Comparison of ENCODE assay signal across 8 cellular contexts in genomic region chr6:108592371-108593337, GRCh38. TPM values are rescaled to one million over a fixed set of nuclear protein-coding genes. Genes with fewer than 3 reads are reported as not detected.
DNase-seq lines count a peak whose midpoint lies in the region; ATAC-seq, FAIRE-seq and TF ChIP-seq lines count a peak whose summit lies in the region.

No MANE protein-coding gene starts in this region.

- TF ChIP-seq RAD21 in HepG2 (CRISPR knock-in tag; IDR thresholded peaks at IDR 0.05), result no peak

- WGBS in HepG2 (ENCODE audit: low lambda C conversion rate), result 96% methylated on average over 10 of the region's 10 CpGs

- peak overlapping the region; percentile 13 for H3K4me3 ChIP-seq in OCI-LY1 (ENCODE audit: low read depth, low read length, poor library complexity, severe bottlenecking)
- H3K4me3 ChIP-seq in adipocyte (ENCODE audit: low read length), result peak overlapping the region; percentile 71
- no peak overlapping the region for H3K4me3 ChIP-seq in HepG2 (replicated peaks in 1 of 3; ENCODE audit: insufficient read depth in 1 of 3, low read depth in 2 of 3, low read length in 3 of 3)

- H3K4me2 ChIP-seq in OCI-LY1 (ENCODE audit: low read length), result peak overlapping the region; percentile 47
- no peak overlapping the region for H3K4me2 ChIP-seq in HepG2 (ENCODE audit: low read depth, low read length)

- no peaks in the 10 kb centered on the region for H3K9me3 ChIP-seq in OCI-LY1 (ENCODE audit: low read length)
- no peaks in the 10 kb centered on the region for H3K9me3 ChIP-seq in adipocyte (ENCODE audit: control insufficient read depth, low read length)
- H3K9me3 ChIP-seq in HepG2 (ENCODE audit: low read length), result no peaks in the 10 kb centered on the region

- H3K4me1 Mint-ChIP-seq in activated CD4-positive, alpha-beta T cell treated with anti-CD3 and anti-CD28 coated beads for 36 hours, result peaks cover 54% of the 10 kb centered on the region
- H3K4me1 Mint-ChIP-seq in stimulated activated naive CD8-positive, alpha-beta T cell treated with anti-CD3 and anti-CD28 coated beads, Interleukin-15, Interleukin-2, amounts not matched to agents 100 ng/mL and 50 ng/mL, for 24 hours (ENCODE audit: low read depth), result peaks cover 81% of the 10 kb centered on the region

- H3K27me3 ChIP-seq in OCI-LY1 (ENCODE audit: insufficient read depth, low read length) (no peaks in the 10 kb centered on the region), adipocyte (replicated peaks; ENCODE audit: control insufficient read depth, insufficient read depth, low read length) (no peaks in the 10 kb centered on the region), HepG2 (ENCODE audit: control insufficient read depth in 1 of 2, insufficient read depth in 2 of 2, low read length in 2 of 2) (no peaks in the 10 kb centered on the region)

- intact Hi-C loops in activated CD4-positive, alpha-beta T cell treated with anti-CD3 and anti-CD28 coated beads for 36 hours (cut with DNase I, micrococcal nuclease), result loop anchor here in 1 of 2 experiments (1.0 kb wide), 1 partner anchor 17 kb away; no protein-coding TSS in a partner anchor
- intact Hi-C loops in HepG2 (cut with micrococcal nuclease; ENCODE audit: unreplicated experiment), result no loop called here

- 0 out of 2 replicates have a peak, but pooled peaks cover 7% of the 10 kb centered on the region for H3K79me2 ChIP-seq in OCI-LY1 (ENCODE audit: insufficient read depth, low read length)
- H3K79me2 ChIP-seq in HepG2 (ENCODE audit: insufficient read depth, low read length), result peaks cover 93% of the 10 kb centered on the region

- POLR2A ChIA-PET in activated CD4-positive, alpha-beta T cell treated with anti-CD3 and anti-CD28 coated beads for 36 hours (lab: Charles Lee), result no interaction called here
- POLR2A ChIA-PET in HepG2 (lab: Yijun Ruan, JAX), result interaction anchor here (0.6 kb wide), 1 partner anchor 32 kb away, joined by 3 read pairs; no protein-coding TSS in a partner anchor

- no peak overlapping the region for H2AFZ ChIP-seq in OCI-LY1 (ENCODE audit: low read length)
- H2AFZ ChIP-seq in HepG2 (ENCODE audit: low read length), result no peak overlapping the region

- TF ChIP-seq EP300 in HepG2 (IDR thresholded peaks at IDR 0.05; ENCODE audit: low read depth in 2 of 2, low read length in 2 of 2) (no peak), HepG2 (CRISPR knock-in tag; IDR thresholded peaks at IDR 0.05; ENCODE audit: borderline replicate concordance) (no peak)

- peak; percentile 66 for DNase-seq in activated CD4-positive, alpha-beta T cell treated with anti-CD3 and anti-CD28 coated beads for 36 hours
- DNase-seq in activated CD4-positive, alpha-beta T cell treated with anti-CD3 and anti-CD28 coated beads for 1 hour, result no peak
- DNase-seq in adipocyte (ENCODE audit: low read depth), result peak; percentile 74
- no peak for DNase-seq in HepG2 (ENCODE audit: low spot score)
- no peak for DNase-seq in NCI-H1048 (lab: John Stamatoyannopoulos, UW)

- H3K36me3 ChIP-seq in OCI-LY1 (ENCODE audit: insufficient read depth, low read length) (no peaks in the 10 kb centered on the region), adipocyte (ENCODE audit: control insufficient read depth, insufficient read depth, low read length, severe bottlenecking) (no peaks in the 10 kb centered on the region), HepG2 (replicated peaks in 1 of 2; ENCODE audit: control insufficient read depth in 1 of 2, insufficient read depth in 2 of 2, low read length in 2 of 2) (peaks cover 0 to 22% of the 10 kb centered on the region in 2 experiments; a peak in 4 of 5 replicates)

- H3K9me3 Mint-ChIP-seq in activated CD4-positive, alpha-beta T cell treated with anti-CD3 and anti-CD28 coated beads for 36 hours (ENCODE audit: low read depth), result no peaks in the 10 kb centered on the region
- no peaks in the 10 kb centered on the region for H3K9me3 Mint-ChIP-seq in stimulated activated naive CD8-positive, alpha-beta T cell treated with anti-CD3 and anti-CD28 coated beads, Interleukin-15, Interleukin-2, amounts not matched to agents 100 ng/mL and 50 ng/mL, for 24 hours

- H3K9me2 ChIP-seq in OCI-LY1 (ENCODE audit: low read depth, low read length), result no peaks in the 10 kb centered on the region

- no peak for TF ChIP-seq CTCF in OCI-LY1 (IDR thresholded peaks at IDR 0.05; ENCODE audit: low read length)
- TF ChIP-seq CTCF in HepG2 (CRISPR knock-in tag; IDR thresholded peaks at IDR 0.05), result no peak

- no peak for TF ChIP-seq POLR2A in HepG2 (IDR thresholded peaks at IDR 0.05; ENCODE audit: insufficient read depth in 1 of 2, low read depth in 2 of 2, low read length in 2 of 2)

- CTCF ChIA-PET in activated CD4-positive, alpha-beta T cell treated with anti-CD3 and anti-CD28 coated beads for 36 hours (lab: Charles Lee), result interaction anchor here (0.6 to 1.2 kb wide), 2 partner anchors 11 to 19 kb away, joined by 3 to 4 read pairs; no protein-coding TSS in a partner anchor
- CTCF ChIA-PET in HepG2 (lab: Yijun Ruan, JAX; ENCODE audit: low intra/inter-chr PET ratio, low total read pairs), result no interaction called here

- H3K27me3 Mint-ChIP-seq in activated CD4-positive, alpha-beta T cell treated with anti-CD3 and anti-CD28 coated beads for 36 hours, result no peaks in the 10 kb centered on the region
- peaks cover 2% of the 10 kb centered on the region for H3K27me3 Mint-ChIP-seq in stimulated activated naive CD8-positive, alpha-beta T cell treated with anti-CD3 and anti-CD28 coated beads, Interleukin-15, Interleukin-2, amounts not matched to agents 100 ng/mL and 50 ng/mL, for 24 hours

- H3K27ac ChIP-seq in OCI-LY1 (ENCODE audit: low read depth, low read length, poor library complexity, severe bottlenecking), result peak overlapping the region; percentile 88
- H3K27ac ChIP-seq in HepG2 (ENCODE audit: extremely low read length, insufficient read depth, low read length), result no peak overlapping the region

- H3K4me3 Mint-ChIP-seq in activated CD4-positive, alpha-beta T cell treated with anti-CD3 and anti-CD28 coated beads for 36 hours, result no peak overlapping the region
- H3K4me3 Mint-ChIP-seq in stimulated activated naive CD8-positive, alpha-beta T cell treated with anti-CD3 and anti-CD28 coated beads, Interleukin-15, Interleukin-2, amounts not matched to agents 100 ng/mL and 50 ng/mL, for 24 hours, result peak overlapping the region; percentile 44

- peak overlapping the region; percentile 20; the same call in 1 of the 2 replicates for H3K9ac ChIP-seq in OCI-LY1 (ENCODE audit: low read length)
- peak overlapping the region; percentile 83 for H3K9ac ChIP-seq in adipocyte (ENCODE audit: low read length)
- no peak overlapping the region for H3K9ac ChIP-seq in HepG2 (ENCODE audit: insufficient read depth, low read depth, low read length)

- in situ Hi-C loops in HepG2 (cut with HindIII; ENCODE audit: extremely low pct_ligation_motif_present, low pct_unique_long_range_greater_than_20kb), result no loop called here

- H4K20me1 ChIP-seq in OCI-LY1 (ENCODE audit: insufficient read depth, low read length), result no peaks in the 10 kb centered on the region
- H4K20me1 ChIP-seq in HepG2 (ENCODE audit: insufficient read depth, low read length), result peaks cover 65% of the 10 kb centered on the region

- no peaks in the 10 kb centered on the region for H3K36me3 Mint-ChIP-seq in activated CD4-positive, alpha-beta T cell treated with anti-CD3 and anti-CD28 coated beads for 36 hours (ENCODE audit: low read depth)
- H3K36me3 Mint-ChIP-seq in stimulated activated naive CD8-positive, alpha-beta T cell treated with anti-CD3 and anti-CD28 coated beads, Interleukin-15, Interleukin-2, amounts not matched to agents 100 ng/mL and 50 ng/mL, for 24 hours (ENCODE audit: low read depth), result peaks cover 3% of the 10 kb centered on the region

- peak overlapping the region; percentile 43 for H3K27ac Mint-ChIP-seq in activated CD4-positive, alpha-beta T cell treated with anti-CD3 and anti-CD28 coated beads for 36 hours
- peak overlapping the region; percentile 38 for H3K27ac Mint-ChIP-seq in stimulated activated naive CD8-positive, alpha-beta T cell treated with anti-CD3 and anti-CD28 coated beads, Interleukin-15, Interleukin-2, amounts not matched to agents 100 ng/mL and 50 ng/mL, for 24 hours

- BruUV-seq in HepG2 (replicated peaks; lab: Mats Ljungman, UMichigan), result no TSS peak

- H3F3A ChIP-seq in OCI-LY1 (ENCODE audit: insufficient read depth, low read length), result no peaks in the 10 kb centered on the region

- ATAC-seq in activated CD4-positive, alpha-beta T cell treated with anti-CD3 and anti-CD28 coated beads for 36 hours, result peak; percentile 86
- ATAC-seq in HG02943 (IDR thresholded peaks at IDR 0.05; ENCODE audit: low read depth, unreplicated experiment) (peak; percentile 60), HepG2 (no peak)

- H3K4me1 ChIP-seq in OCI-LY1 (ENCODE audit: insufficient read depth, low read length, severe bottlenecking) (peaks cover 100% of the 10 kb centered on the region), adipocyte (ENCODE audit: control insufficient read depth, insufficient read depth, low read length) (peaks cover 98% of the 10 kb centered on the region), HepG2 (ENCODE audit: insufficient read depth, low read length) (peaks cover 37% of the 10 kb centered on the region)

- no peak for FAIRE-seq in HepG2 (lab: Jason Lieb, UNC)

RNA-seq across cellular contexts. Expression of gene FOXO3, which starts 31.9 kb away (rescaled TPM):
- total RNA-seq in activated CD4-positive, alpha-beta T cell treated with anti-CD3 and anti-CD28 coated beads for 36 hours, result 1 to 10 TPM; 7.4 to 9.0 TPM
- total RNA-seq in HepG2 (2016; rRNA removed; fragmentation: Illumina TruSeq; extraction: Trizol), result 16.0 and 16.9 TPM in 2 replicates
- 32.6 and 35.1 TPM in 2 replicates for total RNA-seq in HepG2 (2016; cell fraction: cytosol; rRNA removed; fragmentation: Illumina TruSeq; extraction: Trizol; ENCODE audit: low read depth)
- total RNA-seq in HepG2 (2016; cell fraction: insoluble cytoplasmic fraction; rRNA removed; fragmentation: Illumina TruSeq; extraction: Trizol), result 15.7 and 15.9 TPM in 2 replicates
- total RNA-seq in HepG2 (2016; cell fraction: membrane; rRNA removed; fragmentation: Illumina TruSeq; extraction: Trizol), result 26.2 and 29.7 TPM in 2 replicates
- 14.0 and 14.8 TPM in 2 replicates for total RNA-seq in HepG2 (2016; cell fraction: nucleus; rRNA removed; fragmentation: Illumina TruSeq; extraction: Trizol)
- polyA plus RNA-seq in HepG2 (2011; rRNA removed), result 21.3 and 22.5 TPM in 2 replicates
- polyA plus RNA-seq in HepG2 (2011; cell fraction: cytosol; rRNA removed), result 14.1 and 14.6 TPM in 2 replicates
- 17.2 and 17.5 TPM in 2 replicates for polyA plus RNA-seq in HepG2 (2011; cell fraction: nucleus; rRNA removed)
- 16.0 and 18.2 TPM in 2 replicates for polyA plus RNA-seq in HepG2 (2012)
- 0.35 and 0.42 TPM in 2 replicates for polyA plus RNA-seq in HepG2 (2016; cell fraction: cytosol; fragmentation: Illumina TruSeq; extraction: Trizol; ENCODE audit: low read depth)
- polyA plus RNA-seq in HepG2 (2016; cell fraction: insoluble cytoplasmic fraction; fragmentation: Illumina TruSeq; extraction: Trizol; ENCODE audit: low read depth), result 11.8 and 12.6 TPM in 2 replicates
- polyA plus RNA-seq in HepG2 (2016; cell fraction: membrane; fragmentation: Illumina TruSeq; extraction: Trizol; ENCODE audit: low read depth), result 1.3 and 1.4 TPM in 2 replicates
- polyA plus RNA-seq in HepG2 (2016; cell fraction: nucleus; fragmentation: Illumina TruSeq; extraction: Trizol; ENCODE audit: insufficient read depth, low read depth), result 10.9 and 12.0 TPM in 2 replicates
- 76.4 and 181 TPM in 2 replicates for polyA minus RNA-seq in HepG2 (2011; rRNA and poly(A)+ RNA removed; ENCODE audit: low replicate concordance)
- 34.7 and 39.1 TPM in 2 replicates for polyA minus RNA-seq in HepG2 (2011; cell fraction: cytosol; rRNA and poly(A)+ RNA removed)
- polyA minus RNA-seq in HepG2 (2011; cell fraction: nucleus; rRNA and poly(A)+ RNA removed), result 43.9 and 53.5 TPM in 2 replicates

Comparison
In these comparisons a context has a peak if more than half of its experiments do, and no peak if none do; other contexts are left out.
1. DNase-seq: peak in activated CD4-positive, alpha-beta T cell treated with anti-CD3 and anti-CD28 coated beads for 36 hours (single experiment) and adipocyte (single experiment); none in activated CD4-positive, alpha-beta T cell treated with anti-CD3 and anti-CD28 coated beads for 1 hour (single experiment), HepG2 (single experiment) and NCI-H1048 (single experiment).
2. H3K4me3 ChIP-seq: peak in OCI-LY1 (single experiment) and adipocyte (single experiment); none in HepG2 (0 of 3).